Comparison of ENCODE assay signal across 8 cellular contexts in the genomic region with DNA sequence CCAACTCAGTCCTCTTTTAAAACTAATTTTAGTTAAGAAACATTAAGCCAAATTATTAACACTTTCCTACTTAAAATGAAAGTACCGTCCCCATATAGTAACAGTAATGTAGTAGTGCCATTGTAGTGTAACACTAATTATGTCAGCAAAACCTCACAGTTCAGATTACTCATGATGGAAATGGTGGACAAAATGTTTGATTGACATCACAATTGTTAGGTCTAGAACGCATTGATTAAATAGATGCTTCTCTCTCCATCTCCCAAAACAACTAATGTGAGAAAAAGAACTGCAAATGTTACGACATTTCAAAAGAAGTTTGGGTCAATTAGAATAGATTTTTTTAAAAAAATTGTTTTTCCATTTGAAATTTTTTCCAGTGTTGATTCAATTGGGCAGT. TPM values are rescaled to one million over a fixed set of nuclear protein-coding genes. Genes with fewer than 3 reads are reported as not detected.
DNase-seq lines count a peak whose midpoint lies in the region; ATAC-seq and TF ChIP-seq lines count a peak whose summit lies in the region.

No MANE protein-coding gene starts in this region.

- no peaks in the 10 kb centered on the region for H3K9me3 Mint-ChIP-seq in activated T-cell treated with anti-CD3 and anti-CD28 coated beads, Interleukin-2, amount 50 U/mL, for 4 hours

- TF ChIP-seq CTCF in WERI-Rb-1 (IDR thresholded peaks at IDR 0.05; ENCODE audit: low read depth, low read length) (no peak), tibial nerve (IDR thresholded peaks at IDR 0.05) (no peak), GM13976 (IDR thresholded peaks at IDR 0.05; ENCODE audit: borderline replicate concordance, control extremely low read depth, extremely low read depth, insufficient read depth, missing control alignments) (no peak)

- TF ChIP-seq EP300 in tibial nerve (IDR thresholded peaks at IDR 0.05), result no peak

- H3K27me3 Mint-ChIP-seq in activated T-cell treated with anti-CD3 and anti-CD28 coated beads, Interleukin-2, amount 50 U/mL, for 4 hours (ENCODE audit: low read depth), result no peaks in the 10 kb centered on the region

- peak overlapping the region; percentile 100 for H3K4me3 Mint-ChIP-seq in activated T-cell treated with anti-CD3 and anti-CD28 coated beads, Interleukin-2, amount 50 U/mL, for 4 hours

- no peak for DNase-seq in activated T-cell treated with anti-CD3 and anti-CD28 coated beads, Interleukin-2, amount 50 U/mL, for 4 hours
- DNase-seq in activated T-cell treated with anti-CD3 and anti-CD28 coated beads for 4 hours (no peak), WERI-Rb-1 (no peak), tibial nerve (ENCODE audit: low spot score in 2 of 2) (no peak), DMS153 (lab: John Stamatoyannopoulos, UW) (no peak), posterior cingulate gyrus (no peak), GM13976 (ENCODE audit: low spot score) (no peak)

- TF ChIP-seq POLR2A in tibial nerve (IDR thresholded peaks at IDR 0.05), result no peak

- no peak for ATAC-seq in activated T-cell treated with anti-CD3 and anti-CD28 coated beads, Interleukin-2, amount 50 U/mL, for 4 hours

- H3K27me3 ChIP-seq in WERI-Rb-1 (ENCODE audit: insufficient read depth, low read depth, severe bottlenecking), result no peaks in the 10 kb centered on the region
- H3K27me3 ChIP-seq in iPS-20b (ENCODE audit: insufficient read depth, low read length), result no peaks in the 10 kb centered on the region
- no peaks in the 10 kb centered on the region for H3K27me3 ChIP-seq in tibial nerve

- H3K9me3 ChIP-seq in WERI-Rb-1 (ENCODE audit: severe bottlenecking), result no peaks in the 10 kb centered on the region
- H3K9me3 ChIP-seq in iPS-20b (ENCODE audit: insufficient read depth, low read depth, low read length), result no peaks in the 10 kb centered on the region
- H3K9me3 ChIP-seq in tibial nerve, result no peaks in the 10 kb centered on the region

- H3K27ac ChIP-seq in WERI-Rb-1, result peak overlapping the region; percentile 87
- H3K27ac ChIP-seq in iPS-20b (ENCODE audit: low read length), result no peak overlapping the region
- peak overlapping the region in 3 of 4 donors; percentile 96 to 98 (median 97) for H3K27ac ChIP-seq in tibial nerve

- H3K9ac ChIP-seq in iPS-20b (ENCODE audit: low read depth, low read length), result peak overlapping the region; percentile 92; the same call in 1 of the 2 replicates

- intact Hi-C loops in posterior cingulate gyrus (cut with DNase I), result no loop called here

- H3K4me1 Mint-ChIP-seq in activated T-cell treated with anti-CD3 and anti-CD28 coated beads, Interleukin-2, amount 50 U/mL, for 4 hours (ENCODE audit: low read depth), result peaks cover 42% of the 10 kb centered on the region

- in situ Hi-C loops in GM13976 (cut with MboI; ENCODE audit: low sequenced_read_pairs, unreplicated experiment), result no loop called here

- H3K4me3 ChIP-seq in WERI-Rb-1 (ENCODE audit: low read depth, low read length) (peak overlapping the region; percentile 95), iPS-20b (ENCODE audit: low read length) (peak overlapping the region; percentile 90), tibial nerve (peak overlapping the region in 1 of 4 donors; percentile 84)

- 40% methylated on average over 3 of the region's 3 CpGs for WGBS in tibial nerve, 2 donors

- peaks cover 5% of the 10 kb centered on the region for H3K36me3 ChIP-seq in WERI-Rb-1
- H3K36me3 ChIP-seq in iPS-20b (ENCODE audit: insufficient read depth, low read depth, low read length), result no peaks in the 10 kb centered on the region
- peaks cover 0 to 3% (median 0%) of the 10 kb centered on the region in 3 donors for H3K36me3 ChIP-seq in tibial nerve

- peaks cover 8% of the 10 kb centered on the region for H3K36me3 Mint-ChIP-seq in activated T-cell treated with anti-CD3 and anti-CD28 coated beads, Interleukin-2, amount 50 U/mL, for 4 hours (ENCODE audit: insufficient read depth)

- peaks cover 2% of the 10 kb centered on the region; the same call in 1 of the 2 replicates for H3K4me1 ChIP-seq in iPS-20b (ENCODE audit: insufficient read depth, low read length)
- H3K4me1 ChIP-seq in tibial nerve, result peaks cover 0 to 28% (median 5%) of the 10 kb centered on the region in 4 donors

RNA-seq across cellular contexts. Expression of gene ATF2, which starts 1.2 kb away (rescaled TPM):
- 10 to 100 TPM; 34.1 to 41.4 (median 37.6) TPM for total RNA-seq in activated T-cell treated with anti-CD3 and anti-CD28 coated beads, Interleukin-2, amount 50 U/mL, for 4 hours
- total RNA-seq in tibial nerve, result 10 to 100 TPM; 44.8 to 69.9 (median 53.2) TPM

RNA-seq across cellular contexts. Expression of gene ATP5MC3, which starts 12.3 kb away (rescaled TPM):
- 100 to 1,000 TPM; 348 to 407 (median 371) TPM for total RNA-seq in activated T-cell treated with anti-CD3 and anti-CD28 coated beads, Interleukin-2, amount 50 U/mL, for 4 hours
- 100 to 1,000 TPM in 1 of 4 donors, 10 to 100 TPM in 3; 47.3 to 103 (median 74.2) TPM for total RNA-seq in tibial nerve
